In genomic region chr19:13843104-13843921, GRCh38 we compare ENCODE assay signal across 8 cellular contexts. TPM values are rescaled to one million over a fixed set of nuclear protein-coding genes. Genes with fewer than 3 reads are reported as not detected.
DNase-seq lines count a peak whose midpoint lies in the region; ATAC-seq lines count a peak whose summit lies in the region.

No MANE protein-coding gene starts in this region.

- H3K4me2 ChIP-seq in BLaER1 (peak overlapping the region; percentile 98), skeletal muscle satellite cell (ENCODE audit: low read length) (peak overlapping the region; percentile 92)

- no peak for DNase-seq in activated naive CD8-positive, alpha-beta T cell treated with anti-CD3 and anti-CD28 coated beads, Interleukin-2, amount 10 ng/mL, durations not matched to agents 7 days and 5 days
- DNase-seq in right cardiac atrium: peak; percentile 74 to 85 (median 80)
- no peak for DNase-seq in MV-4-11 (lab: John Stamatoyannopoulos, UW)

- 11% methylated on average over 24 of the region's 24 CpGs for WGBS in right cardiac atrium

- peak overlapping the region; percentile 95 for H3K9ac ChIP-seq in BLaER1
- H3K9ac ChIP-seq in HUES48 (ENCODE audit: low read depth, low read length): no peak overlapping the region; the same call in 1 of the 2 replicates
- H3K9ac ChIP-seq in skeletal muscle satellite cell (ENCODE audit: low read depth, low read length): peak overlapping the region; percentile 87

- H3K27ac ChIP-seq in BLaER1: peak overlapping the region; percentile 95
- H3K27ac ChIP-seq in HUES48 (ENCODE audit: low read depth, low read length): peak overlapping the region; percentile 40
- H3K27ac ChIP-seq in right cardiac atrium (ENCODE audit: low read length): peak overlapping the region; percentile 99

- POLR2A ChIA-PET in activated naive CD8-positive, alpha-beta T cell treated with anti-CD3 and anti-CD28 coated beads, Interleukin-2, amount 10 ng/mL, durations not matched to agents 7 days and 5 days (lab: Charles Lee): no interaction called here

- H3K9me3 ChIP-seq in BLaER1 (no peaks in the 10 kb centered on the region), HUES48 (ENCODE audit: control insufficient read depth, insufficient read depth, low read length) (no peaks in the 10 kb centered on the region), right cardiac atrium (ENCODE audit: control insufficient read depth, low read length) (no peaks in the 10 kb centered on the region), skeletal muscle satellite cell (replicated peaks; ENCODE audit: low read length) (no peaks in the 10 kb centered on the region)

- H3K9me3 Mint-ChIP-seq in activated naive CD8-positive, alpha-beta T cell treated with anti-CD3 and anti-CD28 coated beads, Interleukin-2, amount 10 ng/mL, durations not matched to agents 7 days and 5 days: no peaks in the 10 kb centered on the region

- peaks cover 5% of the 10 kb centered on the region; the same call in 1 of the 2 replicates for H4K20me1 ChIP-seq in BLaER1

- H3K36me3 ChIP-seq in BLaER1 (no peaks in the 10 kb centered on the region), HUES48 (ENCODE audit: control insufficient read depth, insufficient read depth, low read length) (no peaks in the 10 kb centered on the region), skeletal muscle satellite cell (ENCODE audit: insufficient read depth, low read length) (peaks cover 24% of the 10 kb centered on the region)

- H3K4me3 Mint-ChIP-seq in activated naive CD8-positive, alpha-beta T cell treated with anti-CD3 and anti-CD28 coated beads, Interleukin-2, amount 10 ng/mL, durations not matched to agents 7 days and 5 days: peak overlapping the region; percentile 92

- H3K27me3 Mint-ChIP-seq in activated naive CD8-positive, alpha-beta T cell treated with anti-CD3 and anti-CD28 coated beads, Interleukin-2, amount 10 ng/mL, durations not matched to agents 7 days and 5 days: no peaks in the 10 kb centered on the region

- peaks cover 36% of the 10 kb centered on the region for H3K4me1 Mint-ChIP-seq in activated naive CD8-positive, alpha-beta T cell treated with anti-CD3 and anti-CD28 coated beads, Interleukin-2, amount 10 ng/mL, durations not matched to agents 7 days and 5 days

- peaks cover 14% of the 10 kb centered on the region for H3K36me3 Mint-ChIP-seq in activated naive CD8-positive, alpha-beta T cell treated with anti-CD3 and anti-CD28 coated beads, Interleukin-2, amount 10 ng/mL, durations not matched to agents 7 days and 5 days

- H3K4me3 ChIP-seq in BLaER1 (peak overlapping the region; percentile 92), HUES48 (ENCODE audit: low read depth, low read length) (peak overlapping the region; percentile 69), right cardiac atrium (ENCODE audit: low read length) (peak overlapping the region; percentile 97), skeletal muscle satellite cell (ENCODE audit: low read length) (peak overlapping the region; percentile 70)

- intact Hi-C loops in right cardiac atrium (cut with DNase I): no loop called here

- H3K4me1 ChIP-seq in BLaER1 (peaks cover 85% of the 10 kb centered on the region), HUES48 (ENCODE audit: control insufficient read depth, insufficient read depth, low read length) (peaks cover 32% of the 10 kb centered on the region), right cardiac atrium (ENCODE audit: control insufficient read depth, insufficient read depth, low read length) (peaks cover 8% of the 10 kb centered on the region), skeletal muscle satellite cell (ENCODE audit: control insufficient read depth, insufficient read depth, low read length) (peaks cover 47% of the 10 kb centered on the region)

- H3K27ac Mint-ChIP-seq in activated naive CD8-positive, alpha-beta T cell treated with anti-CD3 and anti-CD28 coated beads, Interleukin-2, amount 10 ng/mL, durations not matched to agents 7 days and 5 days: peak overlapping the region; percentile 96

- no peak for ATAC-seq in activated naive CD8-positive, alpha-beta T cell treated with anti-CD3 and anti-CD28 coated beads, Interleukin-2, amount 10 ng/mL, durations not matched to agents 7 days and 5 days (ENCODE audit: low read depth)
- ATAC-seq in right cardiac atrium (no peak), GM21619 (IDR thresholded peaks at IDR 0.05; ENCODE audit: unreplicated experiment) (no peak), GM19035 (IDR thresholded peaks at IDR 0.05; ENCODE audit: unreplicated experiment) (no peak)

- H3K27me3 ChIP-seq in BLaER1: no peaks in the 10 kb centered on the region
- no peaks in the 10 kb centered on the region for H3K27me3 ChIP-seq in HUES48 (ENCODE audit: control insufficient read depth, insufficient read depth, low read length)
- H3K27me3 ChIP-seq in right cardiac atrium (ENCODE audit: control insufficient read depth, insufficient read depth): no peaks in the 10 kb centered on the region
- H3K27me3 ChIP-seq in skeletal muscle satellite cell (ENCODE audit: control insufficient read depth, insufficient read depth, low read length): no peaks in the 10 kb centered on the region

RNA-seq across cellular contexts. Expression of gene NANOS3, which starts 33.6 kb away (rescaled TPM):
- total RNA-seq in activated naive CD8-positive, alpha-beta T cell treated with anti-CD3 and anti-CD28 coated beads, Interleukin-2, amount 10 ng/mL, durations not matched to agents 7 days and 5 days: 1 to 10 TPM in 1 of 2 experiments, not detected in 1; 2.3 TPM
- total RNA-seq in right cardiac atrium: 1 to 10 TPM in 2 of 4 donors, under 1 TPM in 1, not detected in 1; 0.86 to 2.1 (median 1.4) TPM
- polyA plus RNA-seq in right cardiac atrium: 1.7 TPM
- not detected in 2 replicates for total RNA-seq in skeletal muscle satellite cell (2012; rRNA removed)

RNA-seq across cellular contexts. Expression of gene ZSWIM4, which starts 48.1 kb away (rescaled TPM):
- total RNA-seq in activated naive CD8-positive, alpha-beta T cell treated with anti-CD3 and anti-CD28 coated beads, Interleukin-2, amount 10 ng/mL, durations not matched to agents 7 days and 5 days: 1 to 10 TPM; 9.6 to 9.9 TPM
- total RNA-seq in right cardiac atrium: 1 to 10 TPM; 3.4 to 6.4 (median 3.5) TPM
- 2.3 TPM for polyA plus RNA-seq in right cardiac atrium
- total RNA-seq in skeletal muscle satellite cell (2012; rRNA removed): 2.8 and 3.5 TPM in 2 replicates

Comparison
In these comparisons a context has a peak if more than half of its experiments do, and no peak if none do; other contexts are left out.
1. H3K27ac ChIP-seq: peak in every context shown above with its lines; median percentile 99 in right cardiac atrium; 95 in BLaER1; 40 in HUES48.
2. DNase-seq: peak in right cardiac atrium (3 of 3); none in activated naive CD8-positive, alpha-beta T cell treated with anti-CD3 and anti-CD28 coated beads, Interleukin-2, amount 10 ng/mL, durations not matched to agents 7 days and 5 days (single experiment) and MV-4-11 (single experiment).
3. Peak in every context shown above with its lines, with median percentiles within 50 percentile points of each other: H3K4me3 ChIP-seq.